20 cellular contexts compared by ENCODE assay signal in the genomic region with DNA sequence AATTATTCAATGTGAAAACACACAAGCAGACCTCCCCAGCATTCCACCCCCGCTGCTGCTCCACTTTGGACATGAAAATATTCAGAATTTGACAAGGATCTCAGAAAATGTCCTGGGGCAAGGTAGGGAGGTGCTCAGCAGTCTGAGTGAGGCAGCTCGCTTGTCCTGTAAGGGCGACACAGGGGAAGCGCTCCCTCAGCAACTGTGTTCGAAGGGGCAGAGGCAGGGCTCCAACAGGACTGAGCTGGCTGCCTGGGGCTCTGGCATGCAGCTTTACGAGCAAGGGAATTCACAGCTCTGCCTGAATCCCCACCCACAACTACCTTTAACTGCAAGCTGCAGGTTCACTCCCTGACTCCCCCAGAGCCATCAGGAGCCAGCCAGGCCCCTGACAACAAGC.
DNase-seq lines count a peak whose midpoint lies in the region; ATAC-seq and TF ChIP-seq lines count a peak whose summit lies in the region.
"Had no signal": no experiment of that assay in that cellular context is flagged by ENCODE, and none has a peak within 500 bp of the region (broad histone marks: within the 10 kb centered on the region; RNA-seq: fewer than 3 reads in every experiment).

No MANE protein-coding gene starts in this region.

- H3K23ac ChIP-seq in trophoblast cell (ENCODE audit: low read length): no peak overlapping the region

- no peak overlapping the region for H3K9ac ChIP-seq in trophoblast cell (ENCODE audit: low read length)

- no peak overlapping the region for H3K18ac ChIP-seq in trophoblast cell (ENCODE audit: low read length)

- H3K4me3 ChIP-seq in coronary artery (no peak overlapping the region), trophoblast cell (ENCODE audit: low read depth, low read length) (no peak overlapping the region)
- H3K4me3 ChIP-seq: pancreas, spleen had no signal

- H3K79me2 ChIP-seq in trophoblast cell (ENCODE audit: control insufficient read depth, insufficient read depth, low read length, poor library complexity): no peaks in the 10 kb centered on the region

- H3K27me3 ChIP-seq in trophoblast cell (ENCODE audit: insufficient read depth, low read length): no peaks in the 10 kb centered on the region
- H3K27me3 ChIP-seq: brain microvascular endothelial cell, pancreas, spleen had no signal

- H3K4me1 ChIP-seq in trophoblast cell (ENCODE audit: control insufficient read depth in 1 of 2, insufficient read depth in 2 of 2, low read length in 2 of 2): peaks cover 13% of the 10 kb centered on the region in 2 experiments
- H3K4me1 ChIP-seq: pancreas, spleen had no signal

- no peak overlapping the region for H2BK5ac ChIP-seq in trophoblast cell (ENCODE audit: low read depth, low read length, poor library complexity)

- TF ChIP-seq CTCF in coronary artery (IDR thresholded peaks at IDR 0.05) (no peak), GM13977 (IDR thresholded peaks at IDR 0.05; ENCODE audit: extremely low read depth, insufficient read depth, missing control alignments) (no peak)

- H2BK12ac ChIP-seq in trophoblast cell (ENCODE audit: low read length): no peak overlapping the region

- H3K27ac Mint-ChIP-seq in activated CD4-positive, alpha-beta T cell treated with anti-CD3 and anti-CD28 coated beads, Interleukin-2, amount 10 ng/mL, durations not matched to agents 7 days and 5 days: no peak overlapping the region
- H3K27ac Mint-ChIP-seq: activated naive CD4-positive, alpha-beta T cell treated with anti-CD3 and anti-CD28 coated beads, Interleukin-2, amount 50 U/mL, for 72 hours had no signal

- no CpG with 5 or more reads among the region's 6 CpGs for WGBS in trophoblast cell (ENCODE audit: extremely low coverage, insufficient coverage, insufficient read length)

- no peaks in the 10 kb centered on the region for H3K9me3 ChIP-seq in trophoblast cell (ENCODE audit: insufficient read depth, low read depth, low read length)
- H3K9me3 ChIP-seq: pancreas had no signal

- H3K27ac ChIP-seq in coronary artery (peak overlapping the region; percentile 8 to 53), trophoblast cell (ENCODE audit: low read depth, low read length) (no peak overlapping the region)
- H3K27ac ChIP-seq: brain microvascular endothelial cell, pancreas, spleen had no signal

- ATAC-seq in GM19328 (IDR thresholded peaks at IDR 0.05; ENCODE audit: unreplicated experiment): no peak
- ATAC-seq in GM18868 (IDR thresholded peaks at IDR 0.05; ENCODE audit: unreplicated experiment): no peak
- ATAC-seq: activated naive CD4-positive, alpha-beta T cell treated with anti-CD3 and anti-CD28 coated beads, Interleukin-2, amount 50 U/mL, for 72 hours; pancreas had no signal

- no peaks in the 10 kb centered on the region for H3K36me3 ChIP-seq in trophoblast cell (ENCODE audit: control insufficient read depth in 1 of 2, insufficient read depth in 2 of 2, low read length in 2 of 2)
- H3K36me3 ChIP-seq: brain microvascular endothelial cell, pancreas, spleen had no signal

- no peak overlapping the region for H3K4ac ChIP-seq in trophoblast cell (ENCODE audit: low read depth, low read length)

- no peak overlapping the region for H2AFZ ChIP-seq in trophoblast cell (ENCODE audit: insufficient read depth, low read length, poor library complexity)

- in situ Hi-C loops in GM13977 (cut with MboI; ENCODE audit: low pct_unique_long_range_greater_than_20kb, low sequenced_read_pairs, unreplicated experiment): no loop called here

- no peak overlapping the region for H4K8ac ChIP-seq in trophoblast cell (ENCODE audit: low read depth, low read length)

- no peak overlapping the region for H2AK5ac ChIP-seq in trophoblast cell (ENCODE audit: low read length)

- H3K27me3 Mint-ChIP-seq in activated CD4-positive, alpha-beta T cell treated with anti-CD3 and anti-CD28 coated beads, Interleukin-2, amount 10 ng/mL, durations not matched to agents 7 days and 5 days: no peaks in the 10 kb centered on the region

- H3K79me1 ChIP-seq in trophoblast cell (ENCODE audit: low read length): no peaks in the 10 kb centered on the region

- peak; percentile 74 for DNase-seq in M059J (ENCODE audit: low read depth)
- DNase-seq in coronary artery (ENCODE audit: low spot score): peak; percentile 59
- DNase-seq in iPS DF 4.7 (ENCODE audit: extremely low read depth, low spot score): peak; percentile 22
- peak; percentile 24 to 53 for DNase-seq in trophoblast cell
- DNase-seq in activated CD4-positive, alpha-beta T cell treated with anti-CD3 and anti-CD28 coated beads, Interleukin-2, amount 10 ng/mL, durations not matched to agents 7 days and 5 days: no peak
- no peak for DNase-seq in GM13977 (ENCODE audit: low spot score)
- DNase-seq: activated CD4-positive, alpha-beta T cell treated with anti-CD3 and anti-CD28 coated beads, Interleukin-2, amount 50 U/mL, for 4 hours; activated T-cell treated with anti-CD3 and anti-CD28 coated beads, Interleukin-2, amount 50 U/mL, for 1 hour; brain microvascular endothelial cell; COR-L47; Karpas-422; left cardiac atrium; NCI-H1105; NCI-H2107; NCI-H748 treated with DMSO at 0.1 percent for 48 hours; pancreas; spleen had no signal

- H3K4me3 Mint-ChIP-seq in activated CD4-positive, alpha-beta T cell treated with anti-CD3 and anti-CD28 coated beads, Interleukin-2, amount 10 ng/mL, durations not matched to agents 7 days and 5 days: no peak overlapping the region

- no peak overlapping the region for H4K12ac ChIP-seq in trophoblast cell (ENCODE audit: low read depth, low read length)

- H3K4me2 ChIP-seq in trophoblast cell (ENCODE audit: low read length): no peak overlapping the region

- H3K9me3 Mint-ChIP-seq in activated CD4-positive, alpha-beta T cell treated with anti-CD3 and anti-CD28 coated beads, Interleukin-2, amount 10 ng/mL, durations not matched to agents 7 days and 5 days: peaks cover 9% of the 10 kb centered on the region

- no peaks in the 10 kb centered on the region for H3K36me3 Mint-ChIP-seq in activated CD4-positive, alpha-beta T cell treated with anti-CD3 and anti-CD28 coated beads, Interleukin-2, amount 10 ng/mL, durations not matched to agents 7 days and 5 days (ENCODE audit: low read depth)

- CTCF ChIA-PET in activated CD4-positive, alpha-beta T cell treated with anti-CD3 and anti-CD28 coated beads, Interleukin-2, amount 10 ng/mL, durations not matched to agents 7 days and 5 days (lab: Charles Lee): no interaction called here

- no peak overlapping the region for H4K91ac ChIP-seq in trophoblast cell (ENCODE audit: low read depth, low read length)

- H2BK120ac ChIP-seq in trophoblast cell (ENCODE audit: insufficient read depth, low read length, poor library complexity): no peak overlapping the region

- no peaks in the 10 kb centered on the region for H3K4me1 Mint-ChIP-seq in activated CD4-positive, alpha-beta T cell treated with anti-CD3 and anti-CD28 coated beads, Interleukin-2, amount 10 ng/mL, durations not matched to agents 7 days and 5 days

- no peak overlapping the region for H3K14ac ChIP-seq in trophoblast cell (ENCODE audit: low read length)

- POLR2A ChIA-PET in activated CD4-positive, alpha-beta T cell treated with anti-CD3 and anti-CD28 coated beads, Interleukin-2, amount 10 ng/mL, durations not matched to agents 7 days and 5 days (lab: Charles Lee): no interaction called here

Comparison
In these comparisons a context has a peak if more than half of its experiments do, and no peak if none do; other contexts are left out.
1. DNase-seq: peak in M059J (single experiment), coronary artery (single experiment), iPS DF 4.7 (single experiment) and trophoblast cell (2 of 2); none in activated CD4-positive, alpha-beta T cell treated with anti-CD3 and anti-CD28 coated beads, Interleukin-2, amount 10 ng/mL, durations not matched to agents 7 days and 5 days (single experiment) and GM13977 (single experiment).